Comparison of ENCODE assay signal across 14 cellular contexts in genomic region chr1:97192872-97193572, GRCh38.
DNase-seq lines count a peak whose midpoint lies in the region; ATAC-seq and TF ChIP-seq lines count a peak whose summit lies in the region.
"Had no signal": no experiment of that assay in that cellular context is flagged by ENCODE, and none has a peak within 500 bp of the region (broad histone marks: within the 10 kb centered on the region; RNA-seq: fewer than 3 reads in every experiment).

No MANE protein-coding gene starts in this region.

- peak; percentile 80 for ATAC-seq in mucosa of descending colon
- ATAC-seq: heart right ventricle had no signal

- no peaks in the 10 kb centered on the region for H3K4me1 ChIP-seq in mucosa of descending colon (ENCODE audit: low read depth)
- H3K4me1 ChIP-seq: heart right ventricle had no signal

- intact Hi-C loops in mucosa of descending colon (cut with DNase I, micrococcal nuclease) = no loop called here
- intact Hi-C loops in posterior cingulate gyrus (cut with DNase I) = no loop called here

- H3K36me3 ChIP-seq in mucosa of descending colon (ENCODE audit: low read depth) = no peaks in the 10 kb centered on the region

- no peaks in the 10 kb centered on the region for H3K9me3 ChIP-seq in mucosa of descending colon
- H3K9me3 ChIP-seq: heart right ventricle, neutrophil had no signal

- H3K4me3 ChIP-seq in LNCaP clone FGC (ENCODE audit: low read depth, low read length) = no peak overlapping the region
- no peak overlapping the region for H3K4me3 ChIP-seq in mucosa of descending colon
- H3K4me3 ChIP-seq: heart right ventricle had no signal

- TF ChIP-seq CTCF in LNCaP clone FGC (IDR thresholded peaks at IDR 0.05; ENCODE audit: control insufficient read depth, extremely low read depth, insufficient read depth) = no peak
- no peak for TF ChIP-seq CTCF in mucosa of descending colon (IDR thresholded peaks at IDR 0.05)

- peak; percentile 63 for DNase-seq in AG20443 (ENCODE audit: low spot score)
- DNase-seq in LNCaP clone FGC (ENCODE audit: low read depth) = peak; percentile 89
- peak; percentile 93 for DNase-seq in dedifferentiated amniotic fluid mesenchymal stem cell (ENCODE audit: extremely low spot score)
- no peak for DNase-seq in mucosa of descending colon
- DNase-seq in NOMO-1 treated with DMSO at 0.1 percent for 48 hours (lab: John Stamatoyannopoulos, UW; ENCODE audit: unreplicated experiment) = no peak
- no peak for DNase-seq in COLO668 (lab: John Stamatoyannopoulos, UW; ENCODE audit: unreplicated experiment)
- no peak for DNase-seq in posterior cingulate gyrus
- no peak for DNase-seq in DMS114 treated with DMSO at 0.1 percent for 48 hours (lab: John Stamatoyannopoulos, UW; ENCODE audit: unreplicated experiment)
- DNase-seq: activated CD4-positive, alpha-beta T cell treated with anti-CD3 and anti-CD28 coated beads for 1 hour; activated naive CD8-positive, alpha-beta T cell treated with anti-CD3 and anti-CD28 coated beads, Interleukin-2, amount 10 ng/mL, durations not matched to agents 7 days and 5 days; DND-41; heart right ventricle; Kasumi-1 had no signal

Comparison
In these comparisons a context has a peak if more than half of its experiments do, and no peak if none do; other contexts are left out.
1. DNase-seq: peak in AG20443 (single experiment), LNCaP clone FGC (single experiment) and dedifferentiated amniotic fluid mesenchymal stem cell (single experiment); none in mucosa of descending colon (0 of 3), NOMO-1 treated with DMSO at 0.1 percent for 48 hours (single experiment), COLO668 (single experiment), posterior cingulate gyrus (0 of 10) and DMS114 treated with DMSO at 0.1 percent for 48 hours (single experiment).